ENCODE assay signal across 15 cellular contexts in genomic region chr4:87031946-87032345, GRCh38.
DNase-seq lines count a peak whose midpoint lies in the region; ATAC-seq and TF ChIP-seq lines count a peak whose summit lies in the region.
"Had no signal": no experiment of that assay in that cellular context is flagged by ENCODE, and none has a peak within 500 bp of the region (broad histone marks: within the 10 kb centered on the region; RNA-seq: fewer than 3 reads in every experiment).

No MANE protein-coding gene starts in this region.

- DNase-seq in heart left ventricle = no peak
- DNase-seq in cardiac septum (ENCODE audit: low spot score) = no peak
- DNase-seq in SIG-M5 treated with dmso at 0.1 percent for 504 hours (lab: John Stamatoyannopoulos, UW; ENCODE audit: unreplicated experiment) = no peak
- DNase-seq: ACHN; NCI-H526 treated with DMSO at 0.1 percent for 48 hours; SIG-M5; stimulated activated CD4-positive, alpha-beta T cell treated with anti-CD3 and anti-CD28 coated beads, Interleukin-12 subunit alpha, Interleukin-12 subunit beta, amount 100 ng/mL, for 4 hours; stimulated activated CD8-positive, alpha-beta memory T cell treated with anti-CD3 and anti-CD28 coated beads, Interleukin-4, amount 100 ng/mL, for 48 hours had no signal

- TF ChIP-seq POLR2A in heart left ventricle (IDR thresholded peaks at IDR 0.05) = no peak
- no peak for TF ChIP-seq POLR2A in gastroesophageal sphincter (IDR thresholded peaks at IDR 0.05)

- H3K9me3 ChIP-seq in heart left ventricle = no peaks in the 10 kb centered on the region
- no peaks in the 10 kb centered on the region for H3K9me3 ChIP-seq in gastroesophageal sphincter
- no peaks in the 10 kb centered on the region for H3K9me3 ChIP-seq in parathyroid adenoma (ENCODE audit: control insufficient read depth, low read length)

- WGBS in heart left ventricle, 4 donors = 3 to 13% (median 10%) methylated on average over 2 of the region's 2 CpGs
- WGBS in gastroesophageal sphincter (ENCODE audit: low coverage in 1 of 2), 2 donors = 0 to 10% methylated on average over 2 of the region's 2 CpGs
- WGBS in urinary bladder = 17% methylated on average over 2 of the region's 2 CpGs

- TF ChIP-seq CTCF in heart left ventricle (IDR thresholded peaks at IDR 0.05) (no peak), gastroesophageal sphincter (IDR thresholded peaks at IDR 0.05) (no peak), parathyroid adenoma (IDR thresholded peaks at IDR 0.05) (no peak)

- H3K27me3 ChIP-seq in heart left ventricle = no peaks in the 10 kb centered on the region
- H3K27me3 ChIP-seq in gastroesophageal sphincter = no peaks in the 10 kb centered on the region
- H3K27me3 ChIP-seq in parathyroid adenoma (ENCODE audit: control insufficient read depth, insufficient read depth, low read length) = no peaks in the 10 kb centered on the region

- H3K4me3 ChIP-seq in heart left ventricle (peak overlapping the region in 6 of 12 donors; percentile 5 to 19 (median 14)), gastroesophageal sphincter (no peak overlapping the region), parathyroid adenoma (ENCODE audit: low read depth, low read length) (no peak overlapping the region), urinary bladder (ENCODE audit: low read depth, low read length) (no peak overlapping the region)
- H3K4me3 ChIP-seq: lung had no signal

- ATAC-seq in heart left ventricle (no peak), gastroesophageal sphincter (no peak), GM18861 (IDR thresholded peaks at IDR 0.05; ENCODE audit: unreplicated experiment) (no peak), GM18907 (IDR thresholded peaks at IDR 0.05; ENCODE audit: unreplicated experiment) (no peak)
- ATAC-seq: activated CD4-positive, CD25-positive, alpha-beta regulatory T cell treated with anti-CD3 and anti-CD28 coated beads, Interleukin-2, amount 50 U/mL, for 24 hours had no signal

- peak overlapping the region; percentile 67 to 92 (median 82) for H3K27ac ChIP-seq in heart left ventricle
- H3K27ac ChIP-seq in gastroesophageal sphincter = peak overlapping the region; percentile 66 to 87 (median 84)
- peak overlapping the region; percentile 59 for H3K27ac ChIP-seq in parathyroid adenoma
- peak overlapping the region; percentile 23 for H3K27ac ChIP-seq in urinary bladder (ENCODE audit: low read depth)

- H3K4me1 ChIP-seq in heart left ventricle = peaks cover 66 to 100% (median 98%) of the 10 kb centered on the region in 12 donors
- H3K4me1 ChIP-seq in gastroesophageal sphincter = peaks cover 62 to 100% (median 82%) of the 10 kb centered on the region in 3 donors
- H3K4me1 ChIP-seq in parathyroid adenoma = peaks cover 13% of the 10 kb centered on the region
- peaks cover 6% of the 10 kb centered on the region for H3K4me1 ChIP-seq in urinary bladder (ENCODE audit: insufficient read depth)

- peaks cover 48% of the 10 kb centered on the region for H3K79me2 ChIP-seq in parathyroid adenoma

- H3K36me3 ChIP-seq in heart left ventricle (no peaks in the 10 kb centered on the region), gastroesophageal sphincter (no peaks in the 10 kb centered on the region), parathyroid adenoma (ENCODE audit: control insufficient read depth, insufficient read depth, low read length) (no peaks in the 10 kb centered on the region), urinary bladder (ENCODE audit: insufficient read depth) (no peaks in the 10 kb centered on the region)

- intact Hi-C loops in heart left ventricle (cut with DNase I) (loop anchor here in 2 of 10 donors (2.0 kb wide), 1 partner anchor 25 kb away; no protein-coding TSS in a partner anchor), cardiac septum (cut with DNase I) (no loop called here)

- H2AFZ ChIP-seq in parathyroid adenoma = no peak overlapping the region

- H3K4me2 ChIP-seq in parathyroid adenoma (ENCODE audit: low read length) = no peak overlapping the region

- no peak for TF ChIP-seq EP300 in gastroesophageal sphincter (IDR thresholded peaks at IDR 0.05)

- H3K9ac ChIP-seq in parathyroid adenoma = no peak overlapping the region

Comparison
In these comparisons a context has a peak if more than half of its experiments do, and no peak if none do; other contexts are left out.
1. H3K27ac ChIP-seq: peak in every context shown above with its lines; median percentile 84 in gastroesophageal sphincter; 82 in heart left ventricle; 59 in parathyroid adenoma; 23 in urinary bladder.